12 cellular contexts compared by ENCODE assay signal in genomic region chr5:106862450-106863193, GRCh38.
DNase-seq lines count a peak whose midpoint lies in the region; ATAC-seq, FAIRE-seq and TF ChIP-seq lines count a peak whose summit lies in the region.
"Had no signal": no experiment of that assay in that cellular context is flagged by ENCODE, and none has a peak within 500 bp of the region (broad histone marks: within the 10 kb centered on the region; RNA-seq: fewer than 3 reads in every experiment).

No MANE protein-coding gene starts in this region.

- H3K27ac Mint-ChIP-seq in mesothelial cell of epicardium, result peak overlapping the region; percentile 47
- H3K27ac Mint-ChIP-seq: progenitor cell of endocrine pancreas, T-helper 17 cell had no signal

- DNase-seq in GM12891 (ENCODE audit: insufficient read length, low spot score) (no peak), NCI-H146 (lab: John Stamatoyannopoulos, UW) (peak; percentile 45), astrocyte of the hippocampus (ENCODE audit: low read depth, low spot score) (peak; percentile 38), mesothelial cell of epicardium (ENCODE audit: low spot score in 2 of 2, unreplicated experiment in 2 of 2) (no peak), HPDE6-E6E7 (ENCODE audit: extremely low spot score) (no peak), SW 1271 (lab: John Stamatoyannopoulos, UW) (no peak)
- DNase-seq: DMS79; esophagus squamous epithelium; NK-92 treated with Interleukin-12 subunit alpha and Interleukin-12 subunit beta, amount 100 ng/mL, for 24 hours; T-helper 17 cell had no signal

- TF ChIP-seq CTCF in mesothelial cell of epicardium (IDR thresholded peaks at IDR 0.05; ENCODE audit: unreplicated experiment), result no peak

- TF ChIP-seq POLR2A in GM12891 (IDR thresholded peaks at IDR 0.05; ENCODE audit: low read depth, low read length), result no peak

- FAIRE-seq in GM12891 (lab: Jason Lieb, UNC), result peak; percentile 52

- no peaks in the 10 kb centered on the region for H3K9me3 Mint-ChIP-seq in mesothelial cell of epicardium

- no peaks in the 10 kb centered on the region for H3K27me3 Mint-ChIP-seq in mesothelial cell of epicardium (ENCODE audit: low read depth)
- H3K27me3 Mint-ChIP-seq: progenitor cell of endocrine pancreas, T-helper 17 cell had no signal

- ATAC-seq in HG03045 (IDR thresholded peaks at IDR 0.05; ENCODE audit: unreplicated experiment), result no peak
- ATAC-seq: T-helper 17 cell had no signal

- H3K36me3 Mint-ChIP-seq in mesothelial cell of epicardium, result no peaks in the 10 kb centered on the region

- H3K4me1 Mint-ChIP-seq in mesothelial cell of epicardium, result peaks cover 26% of the 10 kb centered on the region
- H3K4me1 Mint-ChIP-seq: T-helper 17 cell had no signal

- no peak overlapping the region for H3K4me3 Mint-ChIP-seq in mesothelial cell of epicardium
- H3K4me3 Mint-ChIP-seq: T-helper 17 cell had no signal

TF ChIP-seq in GM12891, 5 proteins besides CTCF, POLR2A, EP300 and RAD21:
- TF ChIP-seq TAF1 (IDR thresholded peaks at IDR 0.05; ENCODE audit: low read depth, low read length), result no peak
- TF ChIP-seq POU2F2 (IDR thresholded peaks at IDR 0.05; ENCODE audit: low read depth, low read length), result no peak
- TF ChIP-seq PAX5 (IDR thresholded peaks at IDR 0.05; ENCODE audit: insufficient read depth, low read length, severe bottlenecking), result no peak
- no peak for TF ChIP-seq SPI1 (IDR thresholded peaks at IDR 0.05; ENCODE audit: low read depth, low read length)
- no peak for TF ChIP-seq POLR2AphosphoS5 (IDR thresholded peaks at IDR 0.05; ENCODE audit: low read depth, low read length)
TF ChIP-seq in GM12891: peak in this region for 0.

Comparison
In these comparisons a context has a peak if more than half of its experiments do, and no peak if none do; other contexts are left out.
1. DNase-seq: peak in NCI-H146 (single experiment) and astrocyte of the hippocampus (single experiment); none in GM12891 (single experiment), mesothelial cell of epicardium (0 of 2), HPDE6-E6E7 (single experiment) and SW 1271 (0 of 2).